In the genomic region with DNA sequence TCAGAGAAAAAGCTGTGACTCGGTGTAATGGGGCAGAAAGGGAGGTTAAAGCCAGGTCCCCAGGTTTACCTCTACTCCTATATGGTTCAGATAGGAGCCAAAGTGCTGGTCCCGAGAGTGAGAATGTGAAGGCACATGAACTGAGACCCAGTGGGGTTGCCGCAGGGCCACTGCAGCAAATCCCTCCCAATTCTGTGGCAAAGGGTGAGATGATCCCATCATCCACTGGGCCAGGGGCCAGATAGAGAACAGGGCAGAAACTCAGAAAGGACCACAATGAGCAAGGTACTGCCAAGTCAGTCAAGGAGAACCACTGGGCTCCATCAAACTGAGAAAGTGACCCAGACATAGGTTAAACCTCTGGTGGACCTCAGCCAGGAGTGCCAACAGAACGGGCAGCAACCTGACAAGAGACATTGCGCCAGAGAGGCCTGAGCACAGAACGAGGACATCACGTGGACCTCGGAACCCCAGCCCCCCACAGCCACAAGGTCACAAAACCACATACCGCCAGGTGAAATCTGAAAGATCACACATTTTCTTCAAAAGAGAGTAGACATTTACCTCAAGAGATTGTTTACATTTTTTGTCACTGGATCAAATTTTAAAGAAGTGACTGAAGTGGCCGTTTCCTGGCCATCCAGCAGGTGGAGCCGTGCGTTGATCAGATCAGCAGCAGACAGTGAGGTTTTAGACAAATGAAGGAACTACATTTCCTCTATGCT, we compare ENCODE assay signal across 9 cellular contexts. TPM values are rescaled to one million over a fixed set of nuclear protein-coding genes. Genes with fewer than 3 reads are reported as not detected.
DNase-seq lines count a peak whose midpoint lies in the region; ATAC-seq, FAIRE-seq and TF ChIP-seq lines count a peak whose summit lies in the region.
"Had no signal": no experiment of that assay in that cellular context is flagged by ENCODE, and none has a peak within 500 bp of the region (broad histone marks: within the 10 kb centered on the region; RNA-seq: fewer than 3 reads in every experiment).

No MANE protein-coding gene starts in this region.

- TF ChIP-seq RAD21 in HepG2 (CRISPR knock-in tag; IDR thresholded peaks at IDR 0.05), result peak; percentile 70

- FAIRE-seq in HepG2 (lab: Jason Lieb, UNC), result peak; percentile 83

- BruUV-seq in HepG2 (replicated peaks; lab: Mats Ljungman, UMichigan), result no TSS peak

- H3K79me2 ChIP-seq in HepG2 (ENCODE audit: insufficient read depth, low read length), result no peaks in the 10 kb centered on the region

- peak; percentile 98 for TF ChIP-seq CTCF in choroid plexus epithelial cell (conservative IDR thresholded peaks at IDR 0.05; ENCODE audit: low read depth, low read length)
- TF ChIP-seq CTCF in HepG2 (CRISPR knock-in tag; IDR thresholded peaks at IDR 0.05), result peak; percentile 85

- no peaks in the 10 kb centered on the region for H3K27me3 ChIP-seq in HepG2 (ENCODE audit: control insufficient read depth in 1 of 2, insufficient read depth in 2 of 2, low read length in 2 of 2)
- H3K27me3 ChIP-seq: BLaER1 treated with 17β-estradiol and CSF1 and Interleukin-3, amounts not matched to agents 10 nM and 100 nM had no signal

- no peaks in the 10 kb centered on the region for H3K36me3 ChIP-seq in HepG2 (replicated peaks in 1 of 2; ENCODE audit: control insufficient read depth in 1 of 2, insufficient read depth in 2 of 2, low read length in 2 of 2)
- H3K36me3 ChIP-seq: BLaER1 treated with 17β-estradiol and CSF1 and Interleukin-3, amounts not matched to agents 10 nM and 100 nM had no signal

- peak overlapping the region; percentile 71 for H2AFZ ChIP-seq in HepG2 (ENCODE audit: low read length)

- no peaks in the 10 kb centered on the region for H4K20me1 ChIP-seq in HepG2 (ENCODE audit: insufficient read depth, low read length)
- H4K20me1 ChIP-seq: BLaER1 treated with 17β-estradiol and CSF1 and Interleukin-3, amounts not matched to agents 10 nM and 100 nM had no signal

- H3K4me2 ChIP-seq in HepG2 (ENCODE audit: low read depth, low read length), result peak overlapping the region; percentile 84

- H3K27ac ChIP-seq in HepG2 (ENCODE audit: extremely low read length, insufficient read depth, low read length), result no peak overlapping the region

- DNase-seq in DMS79 (lab: John Stamatoyannopoulos, UW), result peak; percentile 52
- DNase-seq in DMS79 treated with DMSO at 0.1 percent for 48 hours (lab: John Stamatoyannopoulos, UW), result no peak
- peak; percentile 35 for DNase-seq in NCI-H446 treated with DMSO at 0.1 percent for 48 hours (lab: John Stamatoyannopoulos, UW)
- DNase-seq in activated CD4-positive, alpha-beta T cell treated with anti-CD3 and anti-CD28 coated beads for 1 hour, result peak; percentile 57
- DNase-seq in choroid plexus epithelial cell (ENCODE audit: low read depth), result peak; percentile 82
- peak; percentile 58 for DNase-seq in HepG2 (ENCODE audit: low spot score)
- peak; percentile 27 to 48 (median 43) for DNase-seq in stimulated activated CD4-positive, alpha-beta T cell treated with anti-CD3 and anti-CD28 coated beads, TNF-alpha, amount 100 ng/mL, for 4 hours (ENCODE audit: low read depth in 3 of 3)

- H3K9ac ChIP-seq in HepG2 (ENCODE audit: insufficient read depth, low read depth, low read length), result no peak overlapping the region; the same call in 1 of the 2 replicates
- H3K9ac ChIP-seq: BLaER1 treated with 17β-estradiol and CSF1 and Interleukin-3, amounts not matched to agents 10 nM and 100 nM had no signal

- 16% methylated on average over 10 of the region's 12 CpGs for WGBS in HepG2 (ENCODE audit: low lambda C conversion rate)

- intact Hi-C loops in HepG2 (cut with micrococcal nuclease; ENCODE audit: unreplicated experiment), result loop anchor here (1.0 kb wide), 2 partner anchors 32 to 161 kb away; a partner anchor contains a TSS

- no peaks in the 10 kb centered on the region for H3K9me3 ChIP-seq in HepG2 (ENCODE audit: low read length)
- H3K9me3 ChIP-seq: BLaER1 treated with 17β-estradiol and CSF1 and Interleukin-3, amounts not matched to agents 10 nM and 100 nM had no signal

- ATAC-seq in HG03060 (IDR thresholded peaks at IDR 0.05; ENCODE audit: low read depth, unreplicated experiment), result peak; percentile 74
- peak; percentile 94 for ATAC-seq in HepG2

- H3K4me3 ChIP-seq in choroid plexus epithelial cell (ENCODE audit: low read depth, low read length), result no peak overlapping the region
- peak overlapping the region; percentile 27 to 51 (median 49); a peak in 5 of 6 replicates for H3K4me3 ChIP-seq in HepG2 (replicated peaks in 1 of 3; ENCODE audit: insufficient read depth in 1 of 3, low read depth in 2 of 3, low read length in 3 of 3)
- H3K4me3 ChIP-seq: BLaER1 treated with 17β-estradiol and CSF1 and Interleukin-3, amounts not matched to agents 10 nM and 100 nM had no signal

- peaks cover 35% of the 10 kb centered on the region for H3K4me1 ChIP-seq in HepG2 (ENCODE audit: insufficient read depth, low read length)

- POLR2A ChIA-PET in HepG2 (lab: Yijun Ruan, JAX), result no interaction called here

- peak in 1 of 2 experiments; percentile 69; a peak in 2 of 4 replicates for TF ChIP-seq EP300 in HepG2 (IDR thresholded peaks at IDR 0.05; ENCODE audit: low read depth in 2 of 2, low read length in 2 of 2)
- TF ChIP-seq EP300 in HepG2 (CRISPR knock-in tag; IDR thresholded peaks at IDR 0.05; ENCODE audit: borderline replicate concordance), result peak; percentile 39; the same call in 1 of the 2 replicates

- CTCF ChIA-PET in HepG2 (lab: Yijun Ruan, JAX; ENCODE audit: low intra/inter-chr PET ratio, low total read pairs), result interaction anchor here (0.7 to 2.1 kb wide), 2 partner anchors 31 to 161 kb away, joined by 3 to 33 read pairs; a partner anchor contains a TSS

- in situ Hi-C loops in HepG2 (cut with HindIII; ENCODE audit: extremely low pct_ligation_motif_present, low pct_unique_long_range_greater_than_20kb), result loop anchor here (5.0 kb wide), 1 partner anchor 34 kb away; no protein-coding TSS in a partner anchor

- TF ChIP-seq POLR2A in HepG2 (IDR thresholded peaks at IDR 0.05; ENCODE audit: insufficient read depth in 1 of 2, low read depth in 2 of 2, low read length in 2 of 2), result no peak

TF ChIP-seq in HepG2, 621 proteins besides CTCF, POLR2A, EP300 and RAD21 (continues in another document):
- no peak for TF ChIP-seq HOXA3 (CRISPR knock-in tag; IDR thresholded peaks at IDR 0.05)
- TF ChIP-seq, protein P1, sequence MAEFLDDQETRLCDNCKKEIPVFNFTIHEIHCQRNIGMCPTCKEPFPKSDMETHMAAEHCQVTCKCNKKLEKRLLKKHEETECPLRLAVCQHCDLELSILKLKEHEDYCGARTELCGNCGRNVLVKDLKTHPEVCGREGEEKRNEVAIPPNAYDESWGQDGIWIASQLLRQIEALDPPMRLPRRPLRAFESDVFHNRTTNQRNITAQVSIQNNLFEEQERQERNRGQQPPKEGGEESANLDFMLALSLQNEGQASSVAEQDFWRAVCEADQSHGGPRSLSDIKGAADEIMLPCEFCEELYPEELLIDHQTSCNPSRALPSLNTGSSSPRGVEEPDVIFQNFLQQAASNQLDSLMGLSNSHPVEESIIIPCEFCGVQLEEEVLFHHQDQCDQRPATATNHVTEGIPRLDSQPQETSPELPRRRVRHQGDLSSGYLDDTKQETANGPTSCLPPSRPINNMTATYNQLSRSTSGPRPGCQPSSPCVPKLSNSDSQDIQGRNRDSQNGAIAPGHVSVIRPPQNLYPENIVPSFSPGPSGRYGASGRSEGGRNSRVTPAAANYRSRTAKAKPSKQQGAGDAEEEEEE (CRISPR knock-in tag; IDR thresholded peaks at IDR 0.05; ENCODE audit: borderline replicate concordance), result no peak
- TF ChIP-seq POLR2G (IDR thresholded peaks at IDR 0.05; ENCODE audit: low read depth, low read length), result no peak
- TF ChIP-seq ZFP36L2 (CRISPR knock-in tag; IDR thresholded peaks at IDR 0.05), result no peak
- TF ChIP-seq TMF1 (CRISPR knock-in tag; IDR thresholded peaks at IDR 0.05; ENCODE audit: low read depth), result no peak
- TF ChIP-seq, protein P2, sequence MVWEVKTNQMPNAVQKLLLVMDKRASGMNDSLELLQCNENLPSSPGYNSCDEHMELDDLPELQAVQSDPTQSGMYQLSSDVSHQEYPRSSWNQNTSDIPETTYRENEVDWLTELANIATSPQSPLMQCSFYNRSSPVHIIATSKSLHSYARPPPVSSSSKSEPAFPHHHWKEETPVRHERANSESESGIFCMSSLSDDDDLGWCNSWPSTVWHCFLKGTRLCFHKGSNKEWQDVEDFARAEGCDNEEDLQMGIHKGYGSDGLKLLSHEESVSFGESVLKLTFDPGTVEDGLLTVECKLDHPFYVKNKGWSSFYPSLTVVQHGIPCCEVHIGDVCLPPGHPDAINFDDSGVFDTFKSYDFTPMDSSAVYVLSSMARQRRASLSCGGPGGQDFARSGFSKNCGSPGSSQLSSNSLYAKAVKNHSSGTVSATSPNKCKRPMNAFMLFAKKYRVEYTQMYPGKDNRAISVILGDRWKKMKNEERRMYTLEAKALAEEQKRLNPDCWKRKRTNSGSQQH (CRISPR knock-in tag; IDR thresholded peaks at IDR 0.05; ENCODE audit: low read depth), result peak; percentile 60; the same call in 1 of the 2 replicates

RNA-seq across cellular contexts. Expression of a gene that starts 20.5 kb away (rescaled TPM):
- total RNA-seq in HepG2 (2016; rRNA removed; fragmentation: Illumina TruSeq; extraction: Trizol), result 77.6 and 81.9 TPM in 2 replicates
- total RNA-seq in HepG2 (2016; cell fraction: cytosol; rRNA removed; fragmentation: Illumina TruSeq; extraction: Trizol; ENCODE audit: low read depth), result 59.0 and 66.4 TPM in 2 replicates
- 71.0 and 73.8 TPM in 2 replicates for total RNA-seq in HepG2 (2016; cell fraction: insoluble cytoplasmic fraction; rRNA removed; fragmentation: Illumina TruSeq; extraction: Trizol)
- 62.7 and 81.8 TPM in 2 replicates for total RNA-seq in HepG2 (2016; cell fraction: membrane; rRNA removed; fragmentation: Illumina TruSeq; extraction: Trizol)
- 194 and 200 TPM in 2 replicates for total RNA-seq in HepG2 (2016; cell fraction: nucleus; rRNA removed; fragmentation: Illumina TruSeq; extraction: Trizol)
- 24.6 and 31.9 TPM in 2 replicates for polyA plus RNA-seq in HepG2 (2011; rRNA removed)
- polyA plus RNA-seq in HepG2 (2011; cell fraction: cytosol; rRNA removed), result 13.5 and 20.5 TPM in 2 replicates
- polyA plus RNA-seq in HepG2 (2011; cell fraction: nucleus; rRNA removed), result 39.1 and 45.5 TPM in 2 replicates
- 36.3 and 47.9 TPM in 2 replicates for polyA plus RNA-seq in HepG2 (2012)
- 1.3 TPM in 2 replicates for polyA plus RNA-seq in HepG2 (2016; cell fraction: cytosol; fragmentation: Illumina TruSeq; extraction: Trizol; ENCODE audit: low read depth)
- 25.7 and 26.0 TPM in 2 replicates for polyA plus RNA-seq in HepG2 (2016; cell fraction: insoluble cytoplasmic fraction; fragmentation: Illumina TruSeq; extraction: Trizol; ENCODE audit: low read depth)
- polyA plus RNA-seq in HepG2 (2016; cell fraction: membrane; fragmentation: Illumina TruSeq; extraction: Trizol; ENCODE audit: low read depth), result 2.3 and 2.9 TPM in 2 replicates
- polyA plus RNA-seq in HepG2 (2016; cell fraction: nucleus; fragmentation: Illumina TruSeq; extraction: Trizol; ENCODE audit: insufficient read depth, low read depth), result 31.0 and 34.9 TPM in 2 replicates
- polyA minus RNA-seq in HepG2 (2011; rRNA and poly(A)+ RNA removed; ENCODE audit: low replicate concordance), result 18.0 and 90.0 TPM in 2 replicates
- polyA minus RNA-seq in HepG2 (2011; cell fraction: cytosol; rRNA and poly(A)+ RNA removed), result 91.7 and 111 TPM in 2 replicates
- 640 and 673 TPM in 2 replicates for polyA minus RNA-seq in HepG2 (2011; cell fraction: nucleus; rRNA and poly(A)+ RNA removed)
